In genomic region chr10:61600389-61600788, GRCh38 we compare ENCODE assay signal across 30 cellular contexts.
"Had no signal": no experiment of that assay in that cellular context is flagged by ENCODE, and none has a peak within 500 bp of the region (broad histone marks: within the 10 kb centered on the region; RNA-seq: fewer than 3 reads in every experiment).

No MANE protein-coding gene starts in this region.

- H3K27me3 Mint-ChIP-seq: activated CD8-positive, alpha-beta T cell treated with anti-CD3 and anti-CD28 coated beads for 36 hours had no signal

- H3K36me3 ChIP-seq: brain microvascular endothelial cell, SJCRH30, WERI-Rb-1 had no signal

- H3K27ac Mint-ChIP-seq: activated CD8-positive, alpha-beta T cell treated with anti-CD3 and anti-CD28 coated beads for 36 hours; activated naive CD8-positive, alpha-beta T cell treated with anti-CD3 and anti-CD28 coated beads for 36 hours; activated T-cell treated with anti-CD3 and anti-CD28 coated beads, Interleukin-2, amount 50 U/mL, for 72 hours; activated T-helper 17 cell treated with anti-CD3 and anti-CD28 coated beads, Interleukin-2, amount 50 U/mL, for 72 hours had no signal

- H3K4me3 ChIP-seq: SJCRH30, SK-N-MC had no signal

- H3K27me3 ChIP-seq: brain microvascular endothelial cell, SJCRH30 had no signal

- H3K9me3 Mint-ChIP-seq: activated CD8-positive, alpha-beta T cell treated with anti-CD3 and anti-CD28 coated beads for 36 hours; activated naive CD8-positive, alpha-beta T cell treated with anti-CD3 and anti-CD28 coated beads for 36 hours; activated T-cell treated with anti-CD3 and anti-CD28 coated beads, Interleukin-2, amount 50 U/mL, for 72 hours; activated T-helper 17 cell treated with anti-CD3 and anti-CD28 coated beads, Interleukin-2, amount 50 U/mL, for 72 hours had no signal

- H3K27ac ChIP-seq: brain microvascular endothelial cell, SJCRH30, SK-N-MC, WERI-Rb-1 had no signal

- DNase-seq: activated CD4-positive, alpha-beta T cell treated with anti-CD3 and anti-CD28 coated beads for 1 hour; activated CD4-positive, alpha-beta T cell treated with anti-CD3 and anti-CD28 coated beads for 48 hours; activated CD4-positive, alpha-beta T cell treated with anti-CD3 and anti-CD28 coated beads, Interleukin-2, amount 50 U/mL, for 4 hours; activated CD4-positive, CD25-positive, alpha-beta regulatory T cell; activated CD8-positive, alpha-beta T cell treated with anti-CD3 and anti-CD28 coated beads for 36 hours; activated effector memory CD4-positive, alpha-beta T cell treated with anti-CD3 and anti-CD28 coated beads, Interleukin-2, amount 50 U/mL, for 16 hours; activated naive CD4-positive, alpha-beta T cell; activated naive CD4-positive, alpha-beta T cell treated with anti-CD3 and anti-CD28 coated beads, Interleukin-2, amount 50 U/mL, for 16 hours; activated naive CD8-positive, alpha-beta T cell treated with anti-CD3 and anti-CD28 coated beads for 36 hours; activated T-cell treated with anti-CD3 and anti-CD28 coated beads, Interleukin-2, amount 50 U/mL, for 1 hour; activated T-cell treated with anti-CD3 and anti-CD28 coated beads, Interleukin-2, amount 50 U/mL, for 72 hours; amniotic stem cell; aorta; brain microvascular endothelial cell; central memory CD4-positive, alpha-beta T cell; NCI-H1092 treated with DMSO at 0.1 percent for 48 hours; NCI-H1417; NCI-H146; NCI-H187; NCI-H2029 treated with DMSO at 0.1 percent for 48 hours; NCI-H2171 treated with DMSO at 0.1 percent for 48 hours; NCI-H2227 treated with DMSO at 0.1 percent for 48 hours; NCI-H446 treated with DMSO at 0.1 percent for 48 hours; SHP77; SJCRH30; T1000; WERI-Rb-1 had no signal

- H3K9me3 ChIP-seq: SJCRH30 had no signal

- H3K36me3 Mint-ChIP-seq: activated naive CD8-positive, alpha-beta T cell treated with anti-CD3 and anti-CD28 coated beads for 36 hours had no signal

- ATAC-seq: activated CD8-positive, alpha-beta T cell treated with anti-CD3 and anti-CD28 coated beads for 36 hours; activated T-cell treated with anti-CD3 and anti-CD28 coated beads, Interleukin-2, amount 50 U/mL, for 72 hours; activated T-helper 17 cell treated with anti-CD3 and anti-CD28 coated beads, Interleukin-2, amount 50 U/mL, for 72 hours; Panc1 had no signal

- H3K4me1 ChIP-seq: SJCRH30 had no signal

- H3K4me3 Mint-ChIP-seq: activated CD8-positive, alpha-beta T cell treated with anti-CD3 and anti-CD28 coated beads for 36 hours; activated naive CD8-positive, alpha-beta T cell treated with anti-CD3 and anti-CD28 coated beads for 36 hours; activated T-cell treated with anti-CD3 and anti-CD28 coated beads, Interleukin-2, amount 50 U/mL, for 72 hours; activated T-helper 17 cell treated with anti-CD3 and anti-CD28 coated beads, Interleukin-2, amount 50 U/mL, for 72 hours had no signal

- H3K4me1 Mint-ChIP-seq: activated naive CD8-positive, alpha-beta T cell treated with anti-CD3 and anti-CD28 coated beads for 36 hours; activated T-helper 17 cell treated with anti-CD3 and anti-CD28 coated beads, Interleukin-2, amount 50 U/mL, for 72 hours had no signal
